1 cellular context compared by ENCODE assay signal in genomic region chr20:33005908-33006775, GRCh38.
TF ChIP-seq lines count a peak whose summit lies in the region.

No MANE protein-coding gene starts in this region.

TF ChIP-seq in HepG2, 621 proteins besides CTCF, POLR2A, EP300 and RAD21 (continued from another document and continues in another):
- 0 out of 2 replicates have a peak, but pooled peaks have one; percentile 24 for TF ChIP-seq ZNF142 (CRISPR knock-in tag; IDR thresholded peaks at IDR 0.05)
- TF ChIP-seq ZFP41 (CRISPR knock-in tag; IDR thresholded peaks at IDR 0.05; ENCODE audit: borderline replicate concordance), result no peak
- peak; percentile 77; the same call in 1 of the 2 replicates for TF ChIP-seq ZNF878 (CRISPR knock-in tag; IDR thresholded peaks at IDR 0.05)
- TF ChIP-seq TSC22D2 (CRISPR knock-in tag; IDR thresholded peaks at IDR 0.05; ENCODE audit: borderline replicate concordance), result peak; percentile 49; the same call in 1 of the 2 replicates
- TF ChIP-seq PAWR (CRISPR knock-in tag; IDR thresholded peaks at IDR 0.05; ENCODE audit: borderline replicate concordance), result no peak
- TF ChIP-seq SMAD1 (CRISPR knock-in tag; IDR thresholded peaks at IDR 0.05; ENCODE audit: borderline replicate concordance, low read depth), result peak; percentile 43; the same call in 1 of the 2 replicates
- peak; percentile 97 for TF ChIP-seq RARA (CRISPR knock-in tag; IDR thresholded peaks at IDR 0.05)
- TF ChIP-seq TP53 (CRISPR knock-in tag; conservative IDR thresholded peaks at IDR 0.05), result no peak; the same call in 1 of the 2 replicates
- TF ChIP-seq, protein P1, sequence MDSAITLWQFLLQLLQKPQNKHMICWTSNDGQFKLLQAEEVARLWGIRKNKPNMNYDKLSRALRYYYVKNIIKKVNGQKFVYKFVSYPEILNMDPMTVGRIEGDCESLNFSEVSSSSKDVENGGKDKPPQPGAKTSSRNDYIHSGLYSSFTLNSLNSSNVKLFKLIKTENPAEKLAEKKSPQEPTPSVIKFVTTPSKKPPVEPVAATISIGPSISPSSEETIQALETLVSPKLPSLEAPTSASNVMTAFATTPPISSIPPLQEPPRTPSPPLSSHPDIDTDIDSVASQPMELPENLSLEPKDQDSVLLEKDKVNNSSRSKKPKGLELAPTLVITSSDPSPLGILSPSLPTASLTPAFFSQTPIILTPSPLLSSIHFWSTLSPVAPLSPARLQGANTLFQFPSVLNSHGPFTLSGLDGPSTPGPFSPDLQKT (CRISPR knock-in tag; IDR thresholded peaks at IDR 0.05; ENCODE audit: borderline replicate concordance), result no peak
- TF ChIP-seq RFXAP (CRISPR knock-in tag; IDR thresholded peaks at IDR 0.05; ENCODE audit: borderline replicate concordance), result peak; percentile 87
- TF ChIP-seq ZNF354B (CRISPR knock-in tag; IDR thresholded peaks at IDR 0.05), result no peak
- no peak for TF ChIP-seq PCBP1 (IDR thresholded peaks at IDR 0.05; ENCODE audit: borderline replicate concordance, low read depth, low read length)
- TF ChIP-seq ELF1 (CRISPR knock-in tag; IDR thresholded peaks at IDR 0.05), result peak; percentile 69; the same call in 1 of the 2 replicates
- TF ChIP-seq JARID2 (CRISPR knock-in tag; IDR thresholded peaks at IDR 0.05; ENCODE audit: insufficient replicate concordance), result no peak
- TF ChIP-seq FOXA1 (IDR thresholded peaks at IDR 0.05), result no peak
- TF ChIP-seq FOXA1 (CRISPR knock-in tag; IDR thresholded peaks at IDR 0.05), result peak; percentile 99
- peak; percentile 18; the same call in 1 of the 2 replicates for TF ChIP-seq RFX3 (CRISPR knock-in tag; IDR thresholded peaks at IDR 0.05)
- TF ChIP-seq ATM (IDR thresholded peaks at IDR 0.05; ENCODE audit: borderline replicate concordance), result no peak
- TF ChIP-seq, protein P2, sequence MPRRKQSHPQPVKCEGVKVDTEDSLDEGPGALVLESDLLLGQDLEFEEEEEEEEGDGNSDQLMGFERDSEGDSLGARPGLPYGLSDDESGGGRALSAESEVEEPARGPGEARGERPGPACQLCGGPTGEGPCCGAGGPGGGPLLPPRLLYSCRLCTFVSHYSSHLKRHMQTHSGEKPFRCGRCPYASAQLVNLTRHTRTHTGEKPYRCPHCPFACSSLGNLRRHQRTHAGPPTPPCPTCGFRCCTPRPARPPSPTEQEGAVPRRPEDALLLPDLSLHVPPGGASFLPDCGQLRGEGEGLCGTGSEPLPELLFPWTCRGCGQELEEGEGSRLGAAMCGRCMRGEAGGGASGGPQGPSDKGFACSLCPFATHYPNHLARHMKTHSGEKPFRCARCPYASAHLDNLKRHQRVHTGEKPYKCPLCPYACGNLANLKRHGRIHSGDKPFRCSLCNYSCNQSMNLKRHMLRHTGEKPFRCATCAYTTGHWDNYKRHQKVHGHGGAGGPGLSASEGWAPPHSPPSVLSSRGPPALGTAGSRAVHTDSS (CRISPR knock-in tag; conservative IDR thresholded peaks at IDR 0.05), result no peak
- TF ChIP-seq KLF15 (CRISPR knock-in tag; IDR thresholded peaks at IDR 0.05; ENCODE audit: borderline replicate concordance), result no peak
- peak; percentile 65 for TF ChIP-seq RBM39 (IDR thresholded peaks at IDR 0.05; ENCODE audit: low read depth, low read length, poor library complexity, severe bottlenecking)
- no peak for TF ChIP-seq ZNF577 (CRISPR knock-in tag; IDR thresholded peaks at IDR 0.05; ENCODE audit: borderline replicate concordance, low read depth)
- TF ChIP-seq NFE2L1 (CRISPR knock-in tag; IDR thresholded peaks at IDR 0.05; ENCODE audit: borderline replicate concordance), result no peak; the same call in 1 of the 2 replicates
- TF ChIP-seq CBFB (CRISPR knock-in tag; IDR thresholded peaks at IDR 0.05), result peak; percentile 96
- TF ChIP-seq, protein P3, sequence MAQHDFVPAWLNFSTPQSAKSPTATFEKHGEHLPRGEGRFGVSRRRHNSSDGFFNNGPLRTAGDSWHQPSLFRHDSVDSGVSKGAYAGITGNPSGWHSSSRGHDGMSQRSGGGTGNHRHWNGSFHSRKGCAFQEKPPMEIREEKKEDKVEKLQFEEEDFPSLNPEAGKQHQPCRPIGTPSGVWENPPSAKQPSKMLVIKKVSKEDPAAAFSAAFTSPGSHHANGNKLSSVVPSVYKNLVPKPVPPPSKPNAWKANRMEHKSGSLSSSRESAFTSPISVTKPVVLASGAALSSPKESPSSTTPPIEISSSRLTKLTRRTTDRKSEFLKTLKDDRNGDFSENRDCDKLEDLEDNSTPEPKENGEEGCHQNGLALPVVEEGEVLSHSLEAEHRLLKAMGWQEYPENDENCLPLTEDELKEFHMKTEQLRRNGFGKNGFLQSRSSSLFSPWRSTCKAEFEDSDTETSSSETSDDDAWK (CRISPR knock-in tag; IDR thresholded peaks at IDR 0.05), result no peak
- TF ChIP-seq ADNP (CRISPR knock-in tag; IDR thresholded peaks at IDR 0.05), result no peak
- TF ChIP-seq ZNF556 (CRISPR knock-in tag; IDR thresholded peaks at IDR 0.05; ENCODE audit: borderline replicate concordance), result peak; percentile 81; the same call in 1 of the 2 replicates
- peak; percentile 99 for TF ChIP-seq GATAD2A (CRISPR knock-in tag; IDR thresholded peaks at IDR 0.05)
- TF ChIP-seq HOXA9 (CRISPR knock-in tag; IDR thresholded peaks at IDR 0.05; ENCODE audit: borderline replicate concordance), result peak; percentile 84; the same call in 1 of the 2 replicates
- TF ChIP-seq ZBTB3 (CRISPR knock-in tag; IDR thresholded peaks at IDR 0.05; ENCODE audit: borderline replicate concordance, low read depth), result peak; percentile 71; the same call in 1 of the 2 replicates
- TF ChIP-seq TOPORS (CRISPR knock-in tag; IDR thresholded peaks at IDR 0.05), result no peak
- TF ChIP-seq ZNF709 (CRISPR knock-in tag; IDR thresholded peaks at IDR 0.05), result 0 out of 2 replicates have a peak, but pooled peaks have one; percentile 67
- peak; percentile 30 for TF ChIP-seq ZNF781 (CRISPR knock-in tag; IDR thresholded peaks at IDR 0.05; ENCODE audit: borderline replicate concordance, not compliant biosample characterization)
- peak; percentile 56; the same call in 1 of the 2 replicates for TF ChIP-seq ZNF749 (CRISPR knock-in tag; IDR thresholded peaks at IDR 0.05; ENCODE audit: borderline replicate concordance)
- peak; percentile 96 for TF ChIP-seq ZNF605 (CRISPR knock-in tag; IDR thresholded peaks at IDR 0.05)
- no peak for TF ChIP-seq SRSF9 (IDR thresholded peaks at IDR 0.05; ENCODE audit: borderline replicate concordance, insufficient read depth, low read depth, low read length, poor library complexity, severe bottlenecking)
- TF ChIP-seq ZBTB20 (CRISPR knock-in tag; IDR thresholded peaks at IDR 0.05; ENCODE audit: borderline replicate concordance, low read depth), result peak; percentile 97; the same call in 1 of the 2 replicates
- peak; percentile 96; the same call in 1 of the 2 replicates for TF ChIP-seq NFKBIZ (CRISPR knock-in tag; IDR thresholded peaks at IDR 0.05)
- no peak; the same call in 1 of the 2 replicates for TF ChIP-seq PBX2 (CRISPR knock-in tag; IDR thresholded peaks at IDR 0.05)
- TF ChIP-seq, protein P4, sequence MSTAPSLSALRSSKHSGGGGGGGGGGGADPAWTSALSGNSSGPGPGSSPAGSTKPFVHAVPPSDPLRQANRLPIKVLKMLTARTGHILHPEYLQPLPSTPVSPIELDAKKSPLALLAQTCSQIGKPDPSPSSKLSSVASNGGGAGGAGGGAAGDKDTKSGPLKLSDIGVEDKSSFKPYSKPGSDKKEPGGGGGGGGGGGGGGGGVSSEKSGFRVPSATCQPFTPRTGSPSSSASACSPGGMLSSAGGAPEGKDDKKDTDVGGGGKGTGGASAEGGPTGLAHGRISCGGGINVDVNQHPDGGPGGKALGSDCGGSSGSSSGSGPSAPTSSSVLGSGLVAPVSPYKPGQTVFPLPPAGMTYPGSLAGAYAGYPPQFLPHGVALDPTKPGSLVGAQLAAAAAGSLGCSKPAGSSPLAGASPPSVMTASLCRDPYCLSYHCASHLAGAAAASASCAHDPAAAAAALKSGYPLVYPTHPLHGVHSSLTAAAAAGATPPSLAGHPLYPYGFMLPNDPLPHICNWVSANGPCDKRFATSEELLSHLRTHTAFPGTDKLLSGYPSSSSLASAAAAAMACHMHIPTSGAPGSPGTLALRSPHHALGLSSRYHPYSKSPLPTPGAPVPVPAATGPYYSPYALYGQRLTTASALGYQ (CRISPR knock-in tag; IDR thresholded peaks at IDR 0.05), result peak; percentile 91
- no peak for TF ChIP-seq CHD4 (IDR thresholded peaks at IDR 0.05; ENCODE audit: borderline replicate concordance, low read length)
- TF ChIP-seq FOSL1 (CRISPR knock-in tag; IDR thresholded peaks at IDR 0.05; ENCODE audit: borderline replicate concordance), result no peak
- TF ChIP-seq, protein P5, sequence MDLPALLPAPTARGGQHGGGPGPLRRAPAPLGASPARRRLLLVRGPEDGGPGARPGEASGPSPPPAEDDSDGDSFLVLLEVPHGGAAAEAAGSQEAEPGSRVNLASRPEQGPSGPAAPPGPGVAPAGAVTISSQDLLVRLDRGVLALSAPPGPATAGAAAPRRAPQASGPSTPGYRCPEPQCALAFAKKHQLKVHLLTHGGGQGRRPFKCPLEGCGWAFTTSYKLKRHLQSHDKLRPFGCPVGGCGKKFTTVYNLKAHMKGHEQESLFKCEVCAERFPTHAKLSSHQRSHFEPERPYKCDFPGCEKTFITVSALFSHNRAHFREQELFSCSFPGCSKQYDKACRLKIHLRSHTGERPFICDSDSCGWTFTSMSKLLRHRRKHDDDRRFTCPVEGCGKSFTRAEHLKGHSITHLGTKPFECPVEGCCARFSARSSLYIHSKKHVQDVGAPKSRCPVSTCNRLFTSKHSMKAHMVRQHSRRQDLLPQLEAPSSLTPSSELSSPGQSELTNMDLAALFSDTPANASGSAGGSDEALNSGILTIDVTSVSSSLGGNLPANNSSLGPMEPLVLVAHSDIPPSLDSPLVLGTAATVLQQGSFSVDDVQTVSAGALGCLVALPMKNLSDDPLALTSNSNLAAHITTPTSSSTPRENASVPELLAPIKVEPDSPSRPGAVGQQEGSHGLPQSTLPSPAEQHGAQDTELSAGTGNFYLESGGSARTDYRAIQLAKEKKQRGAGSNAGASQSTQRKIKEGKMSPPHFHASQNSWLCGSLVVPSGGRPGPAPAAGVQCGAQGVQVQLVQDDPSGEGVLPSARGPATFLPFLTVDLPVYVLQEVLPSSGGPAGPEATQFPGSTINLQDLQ (CRISPR knock-in tag; IDR thresholded peaks at IDR 0.05), result peak; percentile 48; the same call in 1 of the 2 replicates
- no peak; the same call in 1 of the 2 replicates for TF ChIP-seq AKAP8 (CRISPR knock-in tag; IDR thresholded peaks at IDR 0.05)
- no peak; the same call in 1 of the 2 replicates for TF ChIP-seq DNMT1 (CRISPR knock-in tag; IDR thresholded peaks at IDR 0.05)
